ENCODE assay signal across 1 cellular context in the genomic region with DNA sequence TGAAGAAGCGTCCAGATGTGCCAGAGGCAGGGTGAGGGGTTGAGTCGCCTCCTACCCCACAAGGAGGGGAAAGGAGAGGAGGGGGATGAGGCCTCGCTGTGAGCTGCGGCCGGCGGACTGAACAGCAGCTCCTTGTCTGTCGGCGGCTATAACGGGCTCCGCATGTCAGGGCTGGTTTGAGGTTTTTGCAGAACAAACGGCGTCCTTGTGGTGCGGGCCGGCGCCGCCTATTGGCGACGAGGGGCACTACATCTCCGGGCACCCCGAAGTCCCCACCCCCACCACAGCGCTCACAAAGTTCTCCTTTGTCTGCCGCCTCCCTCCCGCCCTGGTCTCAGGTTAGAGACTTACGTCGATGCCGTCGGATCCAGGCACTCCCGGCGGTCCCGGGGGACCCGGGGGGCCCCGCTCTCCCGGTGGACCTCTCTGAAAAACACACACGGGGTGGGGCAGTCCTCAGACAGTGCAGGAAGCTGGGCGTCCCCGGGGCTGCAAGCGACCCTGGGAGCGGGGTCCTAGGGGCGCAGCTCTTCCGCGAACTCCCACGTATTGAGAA.
TF ChIP-seq lines count a peak whose summit lies in the region.

No MANE protein-coding gene starts in this region.

TF ChIP-seq in K562, 482 proteins besides CTCF, POLR2A, EP300 and RAD21 (continued from another document and continues in another):
- TF ChIP-seq MEIS2 (IDR thresholded peaks at IDR 0.05; ENCODE audit: partially characterized antibody) (peak; percentile 78), ETV6 (IDR thresholded peaks at IDR 0.05; ENCODE audit: borderline replicate concordance in 1 of 2, low read depth in 2 of 2, low read length in 1 of 2) (no peak), ETV6 (CRISPR knock-in tag; IDR thresholded peaks at IDR 0.05; ENCODE audit: borderline replicate concordance) (no peak), LEF1 (IDR thresholded peaks at IDR 0.05) (no peak), SREBF2 (CRISPR knock-in tag; IDR thresholded peaks at IDR 0.05) (no peak), ZNF133 (CRISPR knock-in tag; IDR thresholded peaks at IDR 0.05) (no peak), ZNF384 (IDR thresholded peaks at IDR 0.05; ENCODE audit: low read depth, low read length) (peak; percentile 66), BRF2 (IDR thresholded peaks at IDR 0.05; ENCODE audit: borderline replicate concordance, insufficient read depth, insufficient read length) (no peak), ELF4 (CRISPR knock-in tag; IDR thresholded peaks at IDR 0.05) (no peak), ZNF24 (IDR thresholded peaks at IDR 0.05) (no peak), TCFL5 (CRISPR knock-in tag; conservative IDR thresholded peaks at IDR 0.05) (no peak), ATF7 (IDR thresholded peaks at IDR 0.05) (peak; percentile 49; the same call in 1 of the 2 replicates), MECOM (CRISPR knock-in tag; IDR thresholded peaks at IDR 0.05) (no peak), FOXK2 (conservative IDR thresholded peaks at IDR 0.05 in 1 of 2, IDR thresholded peaks at IDR 0.05 in 1 of 2; ENCODE audit: low read depth in 2 of 2) (no peak), RREB1 (CRISPR knock-in tag; IDR thresholded peaks at IDR 0.05) (no peak), SMAD2 (IDR thresholded peaks at IDR 0.05; ENCODE audit: low read depth, low read length) (no peak), ELF2 (CRISPR knock-in tag; IDR thresholded peaks at IDR 0.05) (no peak), TAL1 (IDR thresholded peaks at IDR 0.05) (no peak), SREBF1 (IDR thresholded peaks at IDR 0.05; ENCODE audit: borderline replicate concordance, low read depth, low read length) (no peak), NR1H2 (CRISPR knock-in tag; IDR thresholded peaks at IDR 0.05) (no peak), ZNF780A (CRISPR knock-in tag; IDR thresholded peaks at IDR 0.05) (no peak), TRIM28 (IDR thresholded peaks at IDR 0.05) (peak; percentile 65; the same call in 1 of the 2 replicates), CBFB (CRISPR knock-in tag; IDR thresholded peaks at IDR 0.05) (peak; percentile 82; the same call in 1 of the 2 replicates), SPI1 (IDR thresholded peaks at IDR 0.05; ENCODE audit: borderline replicate concordance, low read depth, low read length) (no peak), STAT5B (CRISPR knock-in tag; IDR thresholded peaks at IDR 0.05) (no peak), ZNF274 (IDR thresholded peaks at IDR 0.05; ENCODE audit: borderline replicate concordance, low read depth, low read length) (no peak), ZNF717 (CRISPR knock-in tag; IDR thresholded peaks at IDR 0.05) (no peak), TAF1 (IDR thresholded peaks at IDR 0.05; ENCODE audit: control insufficient read depth, extremely low read depth, insufficient read depth, low read length, severe bottlenecking) (peak; percentile 47), BDP1 (IDR thresholded peaks at IDR 0.05; ENCODE audit: insufficient read depth, insufficient read length) (no peak), TEAD4 (IDR thresholded peaks at IDR 0.05; ENCODE audit: low read length) (no peak), TEAD4 (CRISPR knock-in tag; IDR thresholded peaks at IDR 0.05; ENCODE audit: borderline replicate concordance) (no peak), MAFF (IDR thresholded peaks at IDR 0.05; ENCODE audit: low read length) (no peak), TAF15 (IDR thresholded peaks at IDR 0.05; ENCODE audit: low read depth, low read length) (no peak), STAG1 (CRISPR knock-in tag; IDR thresholded peaks at IDR 0.05; ENCODE audit: borderline replicate concordance) (peak; percentile 59; the same call in 1 of the 2 replicates), RNF2 (IDR thresholded peaks at IDR 0.05) (0 out of 2 replicates have a peak, but pooled peaks have one; percentile 64), EWSR1 (IDR thresholded peaks at IDR 0.05; ENCODE audit: borderline replicate concordance, low read depth, partially characterized antibody) (no peak), ZNF644 (tag; IDR thresholded peaks at IDR 0.05; ENCODE audit: low read depth) (no peak), HDGF (IDR thresholded peaks at IDR 0.05) (no peak), PML (IDR thresholded peaks at IDR 0.05; ENCODE audit: low read length) (no peak), THRB (CRISPR knock-in tag; conservative IDR thresholded peaks at IDR 0.05) (no peak), GTF2E2 (tag; IDR thresholded peaks at IDR 0.05) (no peak)
- TF ChIP-seq, protein P1, sequence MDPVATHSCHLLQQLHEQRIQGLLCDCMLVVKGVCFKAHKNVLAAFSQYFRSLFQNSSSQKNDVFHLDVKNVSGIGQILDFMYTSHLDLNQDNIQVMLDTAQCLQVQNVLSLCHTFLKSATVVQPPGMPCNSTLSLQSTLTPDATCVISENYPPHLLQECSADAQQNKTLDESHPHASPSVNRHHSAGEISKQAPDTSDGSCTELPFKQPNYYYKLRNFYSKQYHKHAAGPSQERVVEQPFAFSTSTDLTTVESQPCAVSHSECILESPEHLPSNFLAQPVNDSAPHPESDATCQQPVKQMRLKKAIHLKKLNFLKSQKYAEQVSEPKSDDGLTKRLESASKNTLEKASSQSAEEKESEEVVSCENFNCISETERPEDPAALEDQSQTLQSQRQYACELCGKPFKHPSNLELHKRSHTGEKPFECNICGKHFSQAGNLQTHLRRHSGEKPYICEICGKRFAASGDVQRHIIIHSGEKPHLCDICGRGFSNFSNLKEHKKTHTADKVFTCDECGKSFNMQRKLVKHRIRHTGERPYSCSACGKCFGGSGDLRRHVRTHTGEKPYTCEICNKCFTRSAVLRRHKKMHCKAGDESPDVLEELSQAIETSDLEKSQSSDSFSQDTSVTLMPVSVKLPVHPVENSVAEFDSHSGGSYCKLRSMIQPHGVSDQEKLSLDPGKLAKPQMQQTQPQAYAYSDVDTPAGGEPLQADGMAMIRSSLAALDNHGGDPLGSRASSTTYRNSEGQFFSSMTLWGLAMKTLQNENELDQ (CRISPR knock-in tag; IDR thresholded peaks at IDR 0.05; ENCODE audit: borderline replicate concordance) = no peak
- TF ChIP-seq, protein P2, sequence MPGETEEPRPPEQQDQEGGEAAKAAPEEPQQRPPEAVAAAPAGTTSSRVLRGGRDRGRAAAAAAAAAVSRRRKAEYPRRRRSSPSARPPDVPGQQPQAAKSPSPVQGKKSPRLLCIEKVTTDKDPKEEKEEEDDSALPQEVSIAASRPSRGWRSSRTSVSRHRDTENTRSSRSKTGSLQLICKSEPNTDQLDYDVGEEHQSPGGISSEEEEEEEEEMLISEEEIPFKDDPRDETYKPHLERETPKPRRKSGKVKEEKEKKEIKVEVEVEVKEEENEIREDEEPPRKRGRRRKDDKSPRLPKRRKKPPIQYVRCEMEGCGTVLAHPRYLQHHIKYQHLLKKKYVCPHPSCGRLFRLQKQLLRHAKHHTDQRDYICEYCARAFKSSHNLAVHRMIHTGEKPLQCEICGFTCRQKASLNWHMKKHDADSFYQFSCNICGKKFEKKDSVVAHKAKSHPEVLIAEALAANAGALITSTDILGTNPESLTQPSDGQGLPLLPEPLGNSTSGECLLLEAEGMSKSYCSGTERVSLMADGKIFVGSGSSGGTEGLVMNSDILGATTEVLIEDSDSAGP (CRISPR knock-in tag; IDR thresholded peaks at IDR 0.05) = no peak
- TF ChIP-seq, protein P3, sequence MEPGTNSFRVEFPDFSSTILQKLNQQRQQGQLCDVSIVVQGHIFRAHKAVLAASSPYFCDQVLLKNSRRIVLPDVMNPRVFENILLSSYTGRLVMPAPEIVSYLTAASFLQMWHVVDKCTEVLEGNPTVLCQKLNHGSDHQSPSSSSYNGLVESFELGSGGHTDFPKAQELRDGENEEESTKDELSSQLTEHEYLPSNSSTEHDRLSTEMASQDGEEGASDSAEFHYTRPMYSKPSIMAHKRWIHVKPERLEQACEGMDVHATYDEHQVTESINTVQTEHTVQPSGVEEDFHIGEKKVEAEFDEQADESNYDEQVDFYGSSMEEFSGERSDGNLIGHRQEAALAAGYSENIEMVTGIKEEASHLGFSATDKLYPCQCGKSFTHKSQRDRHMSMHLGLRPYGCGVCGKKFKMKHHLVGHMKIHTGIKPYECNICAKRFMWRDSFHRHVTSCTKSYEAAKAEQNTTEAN (CRISPR knock-in tag; IDR thresholded peaks at IDR 0.05) = no peak
- TF ChIP-seq, protein P4, sequence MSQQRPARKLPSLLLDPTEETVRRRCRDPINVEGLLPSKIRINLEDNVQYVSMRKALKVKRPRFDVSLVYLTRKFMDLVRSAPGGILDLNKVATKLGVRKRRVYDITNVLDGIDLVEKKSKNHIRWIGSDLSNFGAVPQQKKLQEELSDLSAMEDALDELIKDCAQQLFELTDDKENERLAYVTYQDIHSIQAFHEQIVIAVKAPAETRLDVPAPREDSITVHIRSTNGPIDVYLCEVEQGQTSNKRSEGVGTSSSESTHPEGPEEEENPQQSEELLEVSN (IDR thresholded peaks at IDR 0.05; ENCODE audit: borderline replicate concordance in 1 of 2, extremely low read depth in 1 of 2, insufficient read depth in 1 of 2, insufficient read length in 1 of 2, low read depth in 1 of 2, low read length in 1 of 2, poor library complexity in 1 of 2, severe bottlenecking in 1 of 2) = peak; percentile 85 to 93
- TF ChIP-seq, protein P5, sequence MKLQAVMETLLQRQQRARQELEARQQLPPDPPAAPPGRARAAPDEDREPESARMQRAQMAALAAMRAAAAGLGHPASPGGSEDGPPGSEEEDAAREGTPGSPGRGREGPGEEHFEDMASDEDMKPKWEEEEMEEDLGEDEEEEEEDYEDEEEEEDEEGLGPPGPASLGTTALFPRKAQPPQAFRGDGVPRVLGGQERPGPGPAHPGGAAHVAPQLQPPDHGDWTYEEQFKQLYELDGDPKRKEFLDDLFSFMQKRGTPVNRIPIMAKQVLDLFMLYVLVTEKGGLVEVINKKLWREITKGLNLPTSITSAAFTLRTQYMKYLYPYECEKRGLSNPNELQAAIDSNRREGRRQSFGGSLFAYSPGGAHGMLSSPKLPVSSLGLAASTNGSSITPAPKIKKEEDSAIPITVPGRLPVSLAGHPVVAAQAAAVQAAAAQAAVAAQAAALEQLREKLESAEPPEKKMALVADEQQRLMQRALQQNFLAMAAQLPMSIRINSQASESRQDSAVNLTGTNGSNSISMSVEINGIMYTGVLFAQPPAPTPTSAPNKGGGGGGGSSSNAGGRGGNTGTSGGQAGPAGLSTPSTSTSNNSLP (IDR thresholded peaks at IDR 0.05; ENCODE audit: borderline replicate concordance, low read depth, low read length) = no peak
- TF ChIP-seq, protein P6, sequence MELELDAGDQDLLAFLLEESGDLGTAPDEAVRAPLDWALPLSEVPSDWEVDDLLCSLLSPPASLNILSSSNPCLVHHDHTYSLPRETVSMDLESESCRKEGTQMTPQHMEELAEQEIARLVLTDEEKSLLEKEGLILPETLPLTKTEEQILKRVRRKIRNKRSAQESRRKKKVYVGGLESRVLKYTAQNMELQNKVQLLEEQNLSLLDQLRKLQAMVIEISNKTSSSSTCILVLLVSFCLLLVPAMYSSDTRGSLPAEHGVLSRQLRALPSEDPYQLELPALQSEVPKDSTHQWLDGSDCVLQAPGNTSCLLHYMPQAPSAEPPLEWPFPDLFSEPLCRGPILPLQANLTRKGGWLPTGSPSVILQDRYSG (tag; conservative IDR thresholded peaks at IDR 0.05; ENCODE audit: low read depth) = no peak
